ENCODE assay signal across 10 cellular contexts in the genomic region with DNA sequence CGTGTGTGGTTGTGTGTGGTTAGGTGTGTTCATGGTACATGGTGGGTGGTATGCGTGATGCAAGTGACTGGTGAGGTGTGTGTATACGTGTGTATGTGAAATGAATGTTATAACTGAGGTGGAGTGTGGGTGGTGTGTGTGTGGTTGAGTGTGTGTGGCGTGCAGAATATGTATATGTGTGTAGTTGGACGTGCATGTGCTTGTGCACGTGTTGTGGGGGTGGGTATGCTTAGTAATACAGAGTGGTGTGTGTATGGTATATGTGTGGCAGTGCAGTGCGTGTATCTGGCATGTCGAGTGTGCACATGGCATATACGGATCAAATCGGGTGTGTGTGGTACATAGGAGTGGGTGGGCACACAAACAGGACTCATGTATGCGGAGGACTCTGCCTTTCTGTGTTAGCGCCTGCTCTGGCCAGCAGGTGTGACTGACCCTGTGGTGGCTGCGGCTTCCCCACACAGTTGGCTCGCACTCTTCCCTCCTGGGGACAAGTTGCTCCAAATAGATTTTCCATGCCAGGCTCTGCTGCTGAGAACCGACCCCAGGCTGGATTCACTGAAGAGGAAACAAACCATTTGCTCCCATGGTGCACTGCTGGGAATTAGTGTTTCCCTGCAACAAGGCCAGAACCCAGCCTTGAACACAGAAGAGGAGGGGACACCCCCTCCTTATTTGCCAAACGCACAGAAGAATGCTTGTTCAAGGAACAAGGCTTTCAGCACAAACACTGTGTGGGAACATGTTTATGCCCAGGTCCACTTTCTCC. TPM values are rescaled to one million over a fixed set of nuclear protein-coding genes. Genes with fewer than 3 reads are reported as not detected.
DNase-seq lines count a peak whose midpoint lies in the region; ATAC-seq and TF ChIP-seq lines count a peak whose summit lies in the region.
"Had no signal": no experiment of that assay in that cellular context is flagged by ENCODE, and none has a peak within 500 bp of the region (broad histone marks: within the 10 kb centered on the region; RNA-seq: fewer than 3 reads in every experiment).

No MANE protein-coding gene starts in this region.

- H3K4me1 ChIP-seq in Panc1 (ENCODE audit: control insufficient read depth, insufficient read depth, low read length), result no peaks in the 10 kb centered on the region
- H3K4me1 ChIP-seq in rectal smooth muscle tissue (ENCODE audit: control insufficient read depth, insufficient read depth, low read length), result peaks cover 9% of the 10 kb centered on the region

- H3K9me3 Mint-ChIP-seq in glutamatergic neuron (ENCODE audit: unreplicated experiment), result peaks cover 6% of the 10 kb centered on the region

- H3K4me3 ChIP-seq in Panc1 (ENCODE audit: low read depth in 2 of 2, low read length in 2 of 2) (no peak overlapping the region), rectal smooth muscle tissue (ENCODE audit: low read length) (peak overlapping the region; percentile 90)

- H3K9me3 ChIP-seq in Panc1 (ENCODE audit: control insufficient read depth, insufficient read depth, low read depth, low read length), result no peaks in the 10 kb centered on the region

- H3K27me3 ChIP-seq in Panc1 (ENCODE audit: control insufficient read depth, insufficient read depth, low read length) (peaks cover 56% of the 10 kb centered on the region), rectal smooth muscle tissue (ENCODE audit: control insufficient read depth, insufficient read depth, low read length) (no peaks in the 10 kb centered on the region)

- CTCF ChIA-PET in Panc1 (lab: Charles Lee), result interaction anchor here (0.6 kb wide), 1 partner anchor 1260 kb away, joined by 4 read pairs; no protein-coding TSS in a partner anchor

- no peaks in the 10 kb centered on the region for H3K36me3 Mint-ChIP-seq in glutamatergic neuron (ENCODE audit: unreplicated experiment)

- H3K27me3 Mint-ChIP-seq in glutamatergic neuron (ENCODE audit: unreplicated experiment), result peaks cover 6% of the 10 kb centered on the region

- no peak overlapping the region for H3K27ac ChIP-seq in Panc1 (ENCODE audit: low read length)
- H3K27ac ChIP-seq in rectal smooth muscle tissue (ENCODE audit: low read depth, low read length), result no peak overlapping the region

- no peak overlapping the region for H3K4me3 Mint-ChIP-seq in glutamatergic neuron (ENCODE audit: unreplicated experiment)

- intact Hi-C loops in Panc1 (cut with micrococcal nuclease; ENCODE audit: unreplicated experiment), result no loop called here

- H3K9ac ChIP-seq in rectal smooth muscle tissue (ENCODE audit: low read length), result no peak overlapping the region

- H3K4me1 Mint-ChIP-seq in glutamatergic neuron (ENCODE audit: low read depth, unreplicated experiment), result peaks cover 8% of the 10 kb centered on the region

- DNase-seq in G401 (ENCODE audit: low spot score), result peak; percentile 94
- DNase-seq in Panc1 (ENCODE audit: low read depth, low spot score), result no peak
- DNase-seq in glutamatergic neuron, result peak; percentile 50
- DNase-seq in T-helper 2 cell, result no peak
- no peak for DNase-seq in KG1 (lab: John Stamatoyannopoulos, UW)
- DNase-seq in MV-4-11 (lab: John Stamatoyannopoulos, UW), result no peak
- DNase-seq in GM19238 (ENCODE audit: insufficient read length, low spot score), result no peak
- DNase-seq: activated gamma-delta T cell; effector CD4-positive, alpha-beta T cell had no signal

- POLR2A ChIA-PET in Panc1 (lab: Charles Lee), result no interaction called here

- H3K36me3 ChIP-seq in Panc1 (ENCODE audit: control insufficient read depth, insufficient read depth, low read length) (no peaks in the 10 kb centered on the region), rectal smooth muscle tissue (ENCODE audit: control insufficient read depth, insufficient read depth, low read length) (no peaks in the 10 kb centered on the region)

- in situ Hi-C loops in G401 (cut with HindIII; ENCODE audit: low sequenced_read_pairs) (no loop called here), Panc1 (cut with HindIII; ENCODE audit: low pct_unique_long_range_greater_than_20kb, low sequenced_read_pairs) (no loop called here)

- ATAC-seq in Panc1, result peak; percentile 4; the same call in 1 of the 2 replicates

- no peak overlapping the region for H3K27ac Mint-ChIP-seq in glutamatergic neuron (ENCODE audit: unreplicated experiment)

- TF ChIP-seq CTCF in Panc1 (IDR thresholded peaks at IDR 0.05) (no peak), glutamatergic neuron (IDR thresholded peaks at IDR 0.05; ENCODE audit: partially characterized antibody, unreplicated experiment) (no peak)

- no TSS peak for BruUV-seq in Panc1 (replicated peaks; lab: Mats Ljungman, UMichigan)

RNA-seq across cellular contexts. Expression of a gene that starts 1.2 kb away (rescaled TPM):
- 0.06 TPM in 1 of 2 replicates, not detected in the other for total RNA-seq in G401 (2014; rRNA removed; shearing (Covaris generic))
- total RNA-seq in Panc1 (2021; ENCODE audit: unreplicated experiment) (0.10 TPM), glutamatergic neuron (ENCODE audit: unreplicated experiment) (44.5 TPM)
- polyA plus RNA-seq in Panc1 (2012; ENCODE audit: insufficient read length), result not detected

Comparison
In these comparisons a context has a peak if more than half of its experiments do, and no peak if none do; other contexts are left out.
1. DNase-seq: peak in G401 (single experiment) and glutamatergic neuron (single experiment); none in Panc1 (single experiment), T-helper 2 cell (0 of 5), KG1 (single experiment), MV-4-11 (single experiment) and GM19238 (single experiment).
2. RNA of a gene that starts 1.2 kb away (total RNA-seq): 44.5 TPM in glutamatergic neuron (single experiment); 0.10 TPM in Panc1 (single experiment) and 0.06 TPM in G401; every median in the first group is over 10 times any median in the second.